In genomic region chr17:78133179-78133951, GRCh38 we compare ENCODE assay signal across 10 cellular contexts. TPM values are rescaled to one million over a fixed set of nuclear protein-coding genes. Genes with fewer than 3 reads are reported as not detected.
DNase-seq lines count a peak whose midpoint lies in the region; ATAC-seq and TF ChIP-seq lines count a peak whose summit lies in the region.
"Had no signal": no experiment of that assay in that cellular context is flagged by ENCODE, and none has a peak within 500 bp of the region (broad histone marks: within the 10 kb centered on the region; RNA-seq: fewer than 3 reads in every experiment).

No MANE protein-coding gene starts in this region.

- peak overlapping the region; percentile 95 for H3K4me3 ChIP-seq in CD8-positive, alpha-beta T cell (ENCODE audit: low read depth, low read length)
- H3K4me3 ChIP-seq in KMS-11 (IDR thresholded peaks at IDR 0.05; ENCODE audit: insufficient read depth, low read depth, low read length) (no peak overlapping the region), lower leg skin (ENCODE audit: low read depth, poor library complexity, severe bottlenecking) (no peak overlapping the region)

- peak overlapping the region; percentile 79 for H3K4me3 Mint-ChIP-seq in CD8-positive, alpha-beta T cell
- H3K4me3 Mint-ChIP-seq in activated T-helper 17 cell treated with anti-CD3 and anti-CD28 coated beads, Interleukin-2, amount 50 U/mL, for 72 hours = peak overlapping the region; percentile 99
- H3K4me3 Mint-ChIP-seq in natural killer cell (peak overlapping the region; percentile 59), glutamatergic neuron (ENCODE audit: unreplicated experiment) (no peak overlapping the region)

- TF ChIP-seq POLR2A in lower leg skin (IDR thresholded peaks at IDR 0.05) = no peak

- intact Hi-C loops in CD8-positive, alpha-beta T cell (cut with DNase I, micrococcal nuclease) = loop anchor here (2.0 to 10.0 kb wide), 7 partner anchors 34 to 1399 kb away; partner anchors contain the start of genes MFSD11 (in 1 of the 2), SRSF2 (in 1 of the 2) and SYNGR2 (in 1 of the 2)
- intact Hi-C loops in natural killer cell (cut with micrococcal nuclease) = loop anchor here (5.0 kb wide), 1 partner anchor 1669 kb away; no protein-coding TSS in a partner anchor
- intact Hi-C loops in lower leg skin (cut with DNase I; ENCODE audit: low total_unique reads) = no loop called here

- peaks cover 68% of the 10 kb centered on the region for H3K4me1 ChIP-seq in CD8-positive, alpha-beta T cell (ENCODE audit: insufficient read depth, low read length)
- H3K4me1 ChIP-seq in KMS-11 (ENCODE audit: low read depth, poor library complexity, severe bottlenecking) = peaks cover 56% of the 10 kb centered on the region

- ATAC-seq in CD8-positive, alpha-beta T cell = no peak
- no peak for ATAC-seq in activated T-helper 17 cell treated with anti-CD3 and anti-CD28 coated beads, Interleukin-2, amount 50 U/mL, for 72 hours (replicated peaks)
- ATAC-seq in natural killer cell = no peak

- no peaks in the 10 kb centered on the region for H3K9me3 Mint-ChIP-seq in CD8-positive, alpha-beta T cell
- H3K9me3 Mint-ChIP-seq in activated T-helper 17 cell treated with anti-CD3 and anti-CD28 coated beads, Interleukin-2, amount 50 U/mL, for 72 hours = no peaks in the 10 kb centered on the region
- H3K9me3 Mint-ChIP-seq in natural killer cell (no peaks in the 10 kb centered on the region), glutamatergic neuron (ENCODE audit: unreplicated experiment) (peaks cover 1% of the 10 kb centered on the region)

- TF ChIP-seq CTCF in CD8-positive, alpha-beta T cell (IDR thresholded peaks at IDR 0.05) = no peak
- no peak for TF ChIP-seq CTCF in KMS-11 (conservative IDR thresholded peaks at IDR 0.05; ENCODE audit: low read depth, low read length)
- no peak for TF ChIP-seq CTCF in natural killer cell (IDR thresholded peaks at IDR 0.05)
- TF ChIP-seq CTCF in glutamatergic neuron (IDR thresholded peaks at IDR 0.05; ENCODE audit: partially characterized antibody, unreplicated experiment) = no peak
- TF ChIP-seq CTCF in lower leg skin (IDR thresholded peaks at IDR 0.05) = no peak

- POLR2A ChIA-PET in CD8-positive, alpha-beta T cell (lab: Charles Lee) = interaction anchor here (0.6 to 18.5 kb wide), 5 partner anchors 8 to 114 kb away, joined by 3 to 583 read pairs (median 8); partner anchors contain the start of genes TMC6 and TMC8

- peaks cover 28% of the 10 kb centered on the region for H3K36me3 ChIP-seq in CD8-positive, alpha-beta T cell (ENCODE audit: insufficient read depth, low read length)
- no peaks in the 10 kb centered on the region; the same call in 1 of the 2 replicates for H3K36me3 ChIP-seq in KMS-11 (ENCODE audit: insufficient read depth)

- H3K9ac ChIP-seq in KMS-11 = no peak overlapping the region

- no peak overlapping the region for H2AFZ ChIP-seq in KMS-11 (ENCODE audit: low read depth)

- peaks cover 26% of the 10 kb centered on the region for H3K79me2 ChIP-seq in KMS-11 (ENCODE audit: insufficient read depth, low read depth)

- peaks cover 52% of the 10 kb centered on the region for H3K36me3 Mint-ChIP-seq in CD8-positive, alpha-beta T cell
- peaks cover 79% of the 10 kb centered on the region for H3K36me3 Mint-ChIP-seq in activated T-helper 17 cell treated with anti-CD3 and anti-CD28 coated beads, Interleukin-2, amount 50 U/mL, for 72 hours (ENCODE audit: low read depth)
- H3K36me3 Mint-ChIP-seq in natural killer cell = peaks cover 10% of the 10 kb centered on the region
- H3K36me3 Mint-ChIP-seq in glutamatergic neuron (ENCODE audit: unreplicated experiment) = peaks cover 4% of the 10 kb centered on the region

- H3K4me1 Mint-ChIP-seq in CD8-positive, alpha-beta T cell (ENCODE audit: low read depth) = peaks cover 68% of the 10 kb centered on the region
- peaks cover 30% of the 10 kb centered on the region for H3K4me1 Mint-ChIP-seq in activated T-helper 17 cell treated with anti-CD3 and anti-CD28 coated beads, Interleukin-2, amount 50 U/mL, for 72 hours
- H3K4me1 Mint-ChIP-seq in natural killer cell (peaks cover 70 to 81% of the 10 kb centered on the region in 2 donors), glutamatergic neuron (ENCODE audit: low read depth, unreplicated experiment) (no peaks in the 10 kb centered on the region)

- H3K27me3 ChIP-seq in CD8-positive, alpha-beta T cell (ENCODE audit: insufficient read depth, low read length) = no peaks in the 10 kb centered on the region
- H3K27me3 ChIP-seq in KMS-11 (ENCODE audit: insufficient read depth, low read depth) = no peaks in the 10 kb centered on the region

- peak overlapping the region; percentile 88 for H3K27ac Mint-ChIP-seq in CD8-positive, alpha-beta T cell
- H3K27ac Mint-ChIP-seq in activated T-helper 17 cell treated with anti-CD3 and anti-CD28 coated beads, Interleukin-2, amount 50 U/mL, for 72 hours = peak overlapping the region; percentile 62
- H3K27ac Mint-ChIP-seq in natural killer cell (peak overlapping the region; percentile 83 to 99), glutamatergic neuron (ENCODE audit: unreplicated experiment) (no peak overlapping the region)

- DNase-seq in CD8-positive, alpha-beta T cell = peak in 2 of 7 experiments; percentile 26 to 35
- DNase-seq in natural killer cell (no peak), NCI-H2029 (lab: John Stamatoyannopoulos, UW) (no peak), glutamatergic neuron (no peak), cortex of kidney (lab: John Stamatoyannopoulos, UW) (no peak), lower leg skin (ENCODE audit: low spot score in 2 of 2) (no peak)

- CTCF ChIA-PET in CD8-positive, alpha-beta T cell (lab: Charles Lee) = interaction anchor here (1.0 to 12.3 kb wide), 8 partner anchors 10 to 52 kb away, joined by 3 to 200 read pairs (median 9); partner anchors contain the start of gene TMC6

- no peaks in the 10 kb centered on the region for H3K9me3 ChIP-seq in CD8-positive, alpha-beta T cell (ENCODE audit: low read length)

- H3K4me2 ChIP-seq in KMS-11 = peak overlapping the region; percentile 58; the same call in 1 of the 2 replicates

- H3K27ac ChIP-seq in CD8-positive, alpha-beta T cell (ENCODE audit: low read depth, low read length) = peak overlapping the region; percentile 37
- no peak overlapping the region for H3K27ac ChIP-seq in KMS-11
- H3K27ac ChIP-seq: coronary artery had no signal

- H3K27me3 Mint-ChIP-seq in CD8-positive, alpha-beta T cell (ENCODE audit: low read depth) = no peaks in the 10 kb centered on the region
- H3K27me3 Mint-ChIP-seq in activated T-helper 17 cell treated with anti-CD3 and anti-CD28 coated beads, Interleukin-2, amount 50 U/mL, for 72 hours = no peaks in the 10 kb centered on the region
- H3K27me3 Mint-ChIP-seq in natural killer cell (ENCODE audit: low read depth in 2 of 2) (no peaks in the 10 kb centered on the region), glutamatergic neuron (ENCODE audit: unreplicated experiment) (peaks cover 23% of the 10 kb centered on the region)

- H4K20me1 ChIP-seq in KMS-11 (ENCODE audit: insufficient read depth) = no peaks in the 10 kb centered on the region

- WGBS in lower leg skin, 2 donors = 82 to 87% methylated on average over 28 to 30 of the region's 30 CpGs

RNA-seq across cellular contexts. Expression of gene TMC8, which starts 2.8 kb away (rescaled TPM):
- 100 to 1,000 TPM; 312 to 315 TPM for total RNA-seq in CD8-positive, alpha-beta T cell
- 100 to 1,000 TPM; 126 to 250 TPM for total RNA-seq in activated T-helper 17 cell treated with anti-CD3 and anti-CD28 coated beads, Interleukin-2, amount 50 U/mL, for 72 hours
- total RNA-seq in natural killer cell = 100 to 1,000 TPM; 401 to 551 (median 435) TPM
- total RNA-seq in glutamatergic neuron (ENCODE audit: unreplicated experiment) = not detected
- 1 to 10 TPM; 1.5 to 2.7 (median 1.7) TPM for total RNA-seq in lower leg skin

RNA-seq across cellular contexts. Expression of gene TMC6, which starts 4.8 kb away (rescaled TPM):
- 100 to 1,000 TPM; 518 to 535 TPM for total RNA-seq in CD8-positive, alpha-beta T cell
- 100 to 1,000 TPM; 165 to 351 TPM for total RNA-seq in activated T-helper 17 cell treated with anti-CD3 and anti-CD28 coated beads, Interleukin-2, amount 50 U/mL, for 72 hours
- total RNA-seq in natural killer cell (100 to 1,000 TPM; 653 to 825 (median 687) TPM), glutamatergic neuron (ENCODE audit: unreplicated experiment) (1.1 TPM), lower leg skin (10 to 100 TPM; 31.6 to 44.8 (median 39.0) TPM)

RNA-seq across cellular contexts. Expression of gene C17orf99, which starts 12.8 kb away (rescaled TPM):
- not detected for total RNA-seq in CD8-positive, alpha-beta T cell
- total RNA-seq in activated T-helper 17 cell treated with anti-CD3 and anti-CD28 coated beads, Interleukin-2, amount 50 U/mL, for 72 hours = under 1 TPM; 0.67 to 0.82 TPM
- total RNA-seq in natural killer cell (not detected), glutamatergic neuron (ENCODE audit: unreplicated experiment) (not detected), lower leg skin (1 to 10 TPM in 1 of 4 donors, under 1 TPM in 3; 0.42 to 1.6 (median 0.62) TPM)
- total RNA-seq: kidney epithelial cell had no signal

RNA-seq across cellular contexts. Expression of gene SYNGR2, which starts 35.0 kb away (rescaled TPM):
- total RNA-seq in CD8-positive, alpha-beta T cell = 10 to 100 TPM; 36.4 to 36.7 TPM
- total RNA-seq in activated T-helper 17 cell treated with anti-CD3 and anti-CD28 coated beads, Interleukin-2, amount 50 U/mL, for 72 hours = 100 to 1,000 TPM in 1 of 2 donors, 10 to 100 TPM in 1; 90.4 to 118 TPM
- 10 to 100 TPM; 41.2 to 62.1 (median 43.5) TPM for total RNA-seq in natural killer cell
- 3.2 TPM for total RNA-seq in glutamatergic neuron (ENCODE audit: unreplicated experiment)
- total RNA-seq in lower leg skin = 100 to 1,000 TPM in 3 of 4 donors, 10 to 100 TPM in 1; 97.9 to 169 (median 144) TPM

RNA-seq across cellular contexts. Expression of gene TK1, which starts 53.5 kb away (rescaled TPM):
- 1 to 10 TPM in 1 of 2 experiments, under 1 TPM in 1; 0.76 to 1.1 TPM for total RNA-seq in CD8-positive, alpha-beta T cell
- 100 to 1,000 TPM; 149 to 181 TPM for total RNA-seq in activated T-helper 17 cell treated with anti-CD3 and anti-CD28 coated beads, Interleukin-2, amount 50 U/mL, for 72 hours
- total RNA-seq in natural killer cell = 1 to 10 TPM; 2.1 to 5.1 (median 3.9) TPM
- total RNA-seq in glutamatergic neuron (ENCODE audit: unreplicated experiment) = 2.5 TPM
- total RNA-seq in lower leg skin = 1 to 10 TPM; 1.7 to 4.1 (median 2.9) TPM

Comparison
In these comparisons a context has a peak if more than half of its experiments do, and no peak if none do; other contexts are left out.
1. RNA of gene TMC8, which starts 2.8 kb away (total RNA-seq): 401 to 551 TPM in natural killer cell, 312 to 315 TPM in CD8-positive, alpha-beta T cell and 126 to 250 TPM in activated T-helper 17 cell treated with anti-CD3 and anti-CD28 coated beads, Interleukin-2, amount 50 U/mL, for 72 hours; 1.5 to 2.7 TPM in lower leg skin and not detected in glutamatergic neuron (single experiment); every median in the first group is over 10 times any median in the second.
2. RNA of gene TMC6, which starts 4.8 kb away (total RNA-seq): 653 to 825 TPM in natural killer cell, 518 to 535 TPM in CD8-positive, alpha-beta T cell, 165 to 351 TPM in activated T-helper 17 cell treated with anti-CD3 and anti-CD28 coated beads, Interleukin-2, amount 50 U/mL, for 72 hours and 31.6 to 44.8 TPM in lower leg skin; 1.1 TPM in glutamatergic neuron (single experiment); every median in the first group is over 10 times any median in the second.